Comparison of ENCODE assay signal across 21 cellular contexts in the genomic region with DNA sequence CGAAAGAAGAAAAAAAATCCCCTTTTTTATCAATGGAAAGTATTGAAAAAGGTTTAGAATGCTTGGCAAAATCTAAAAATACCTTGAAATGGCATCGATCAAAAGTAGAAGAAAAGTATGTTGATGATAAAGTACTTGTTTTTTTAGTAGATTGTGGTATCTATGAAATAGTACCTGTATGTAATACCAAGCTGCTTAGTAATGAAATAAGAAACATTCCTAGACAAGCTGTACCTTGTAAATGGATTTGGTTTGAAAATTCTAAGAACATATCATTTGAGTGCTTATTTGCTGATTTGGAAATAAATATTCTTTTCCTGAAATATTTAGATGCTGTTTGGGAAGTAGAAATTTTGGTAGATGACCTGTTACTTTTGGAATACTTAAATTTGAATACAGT. TPM values are rescaled to one million over a fixed set of nuclear protein-coding genes. Genes with fewer than 3 reads are reported as not detected.
DNase-seq lines count a peak whose midpoint lies in the region; ATAC-seq, FAIRE-seq and TF ChIP-seq lines count a peak whose summit lies in the region.
"Had no signal": no experiment of that assay in that cellular context is flagged by ENCODE, and none has a peak within 500 bp of the region (broad histone marks: within the 10 kb centered on the region; RNA-seq: fewer than 3 reads in every experiment).

No MANE protein-coding gene starts in this region.

- H3K4me1 ChIP-seq in keratinocyte (ENCODE audit: control insufficient read depth, extremely low read depth, insufficient read depth, low read length), result peaks cover 4% of the 10 kb centered on the region
- H3K4me1 ChIP-seq: A549; BLaER1 treated with 17β-estradiol and CSF1 and Interleukin-3, amounts not matched to agents 10 nM and 100 nM; Caco-2 had no signal

- H2AFZ ChIP-seq in keratinocyte (ENCODE audit: control insufficient read depth, low read length), result peak overlapping the region; percentile 50

- no peak for TF ChIP-seq CTCF in bronchial epithelial cell (IDR thresholded peaks at IDR 0.05; ENCODE audit: insufficient read depth, low read length, severe bottlenecking)
- TF ChIP-seq CTCF in keratinocyte (optimal IDR thresholded peaks at IDR 0.05 in 1 of 3, IDR thresholded peaks at IDR 0.05 in 1 of 3, conservative IDR thresholded peaks at IDR 0.05 in 1 of 3; ENCODE audit: extremely low read depth in 1 of 3, insufficient read depth in 2 of 3, low read length in 3 of 3), result no peak

- no peaks in the 10 kb centered on the region for H3K27me3 ChIP-seq in bronchial epithelial cell (ENCODE audit: control insufficient read depth, insufficient read depth, low read length)
- H3K27me3 ChIP-seq in keratinocyte (ENCODE audit: control insufficient read depth, extremely low read depth, insufficient read depth, low read length), result no peaks in the 10 kb centered on the region
- H3K27me3 ChIP-seq: BLaER1 treated with 17β-estradiol and CSF1 and Interleukin-3, amounts not matched to agents 10 nM and 100 nM had no signal

- DNase-seq in GM19239 (ENCODE audit: insufficient read length, low spot score), result no peak
- DNase-seq in bronchial epithelial cell (ENCODE audit: low read depth), result peak; percentile 30
- DNase-seq in keratinocyte (ENCODE audit: low read depth, low spot score), result no peak
- no peak for DNase-seq in MV-4-11 (lab: John Stamatoyannopoulos, UW)
- DNase-seq: AML-193; Caco-2; Calu3; CD4-positive, alpha-beta T cell; CD8-positive, alpha-beta T cell; DMS79 treated with DMSO at 0.1 percent for 48 hours; GF-D8 had no signal

- H3K27ac ChIP-seq in keratinocyte (ENCODE audit: control insufficient read depth, insufficient read depth, low read length), result no peak overlapping the region
- H3K27ac ChIP-seq: 22Rv1; A549; BLaER1 treated with 17β-estradiol and CSF1 and Interleukin-3, amounts not matched to agents 10 nM and 100 nM; C4-2B had no signal

- no peak overlapping the region for H3K4me3 ChIP-seq in bronchial epithelial cell (ENCODE audit: low read depth, low read length)
- H3K4me3 ChIP-seq in keratinocyte (ENCODE audit: control insufficient read depth in 2 of 3, extremely low read depth in 1 of 3, insufficient read depth in 2 of 3, low read depth in 1 of 3, low read length in 3 of 3), result no peak overlapping the region
- H3K4me3 ChIP-seq: A549; BLaER1 treated with 17β-estradiol and CSF1 and Interleukin-3, amounts not matched to agents 10 nM and 100 nM had no signal

- FAIRE-seq in GM19239 (lab: Jason Lieb, UNC) (peak; percentile 61), bronchial epithelial cell (lab: Jason Lieb, UNC) (no peak), keratinocyte (lab: Jason Lieb, UNC) (peak; percentile 36)
- FAIRE-seq: A549, D721Med, G401.6, GM12891 had no signal

- no peaks in the 10 kb centered on the region for H4K20me1 ChIP-seq in keratinocyte (ENCODE audit: control insufficient read depth, extremely low read depth, insufficient read depth, low read length)
- H4K20me1 ChIP-seq: BLaER1 treated with 17β-estradiol and CSF1 and Interleukin-3, amounts not matched to agents 10 nM and 100 nM had no signal

- H3K9me1 ChIP-seq in keratinocyte (ENCODE audit: control insufficient read depth, extremely low read depth, insufficient read depth, low read length), result no peaks in the 10 kb centered on the region

- peak overlapping the region; percentile 61 for H3K4me2 ChIP-seq in keratinocyte (ENCODE audit: control insufficient read depth, extremely low read depth, insufficient read depth, low read depth, low read length)
- H3K4me2 ChIP-seq: A549; BLaER1 treated with 17β-estradiol and CSF1 and Interleukin-3, amounts not matched to agents 10 nM and 100 nM had no signal

- H3K79me2 ChIP-seq in keratinocyte (ENCODE audit: control insufficient read depth, insufficient read depth, low read length), result no peaks in the 10 kb centered on the region

- H3K36me3 ChIP-seq in bronchial epithelial cell (ENCODE audit: control insufficient read depth, insufficient read depth, low read length) (no peaks in the 10 kb centered on the region), keratinocyte (ENCODE audit: control insufficient read depth in 2 of 2, extremely low read depth in 1 of 2, insufficient read depth in 2 of 2, low read length in 2 of 2) (no peaks in the 10 kb centered on the region)
- H3K36me3 ChIP-seq: BLaER1 treated with 17β-estradiol and CSF1 and Interleukin-3, amounts not matched to agents 10 nM and 100 nM had no signal

- no peak for ATAC-seq in GM19035 (IDR thresholded peaks at IDR 0.05; ENCODE audit: unreplicated experiment)
- ATAC-seq: A549; CD8-positive, alpha-beta T cell had no signal

- no peaks in the 10 kb centered on the region for H3K9me3 ChIP-seq in keratinocyte (ENCODE audit: control insufficient read depth, low read depth, low read length)
- H3K9me3 ChIP-seq: A549; BLaER1 treated with 17β-estradiol and CSF1 and Interleukin-3, amounts not matched to agents 10 nM and 100 nM; Caco-2 had no signal

- no peak overlapping the region for H3K9ac ChIP-seq in keratinocyte (ENCODE audit: control insufficient read depth, extremely low read depth, insufficient read depth, low read length)
- H3K9ac ChIP-seq: BLaER1 treated with 17β-estradiol and CSF1 and Interleukin-3, amounts not matched to agents 10 nM and 100 nM had no signal

- dilution Hi-C loops in keratinocyte (cut with MboI; ENCODE audit: extremely low pct_ligation_motif_present, low sequenced_read_pairs), result no loop called here

RNA-seq across cellular contexts. Expression of gene TDRD15, which starts 18.4 kb away (rescaled TPM):
- total RNA-seq in bronchial epithelial cell, result not detected in 2 replicates
- polyA plus RNA-seq in keratinocyte, result not detected in 3 replicates
- polyA plus RNA-seq in keratinocyte (2011; ENCODE audit: low read depth), result not detected
- not detected in 2 replicates for polyA plus RNA-seq in keratinocyte (2011; cell fraction: cytosol; rRNA removed)
- not detected in 2 replicates for polyA plus RNA-seq in keratinocyte (2011; cell fraction: nucleus; rRNA removed)
- polyA plus RNA-seq in keratinocyte (2012; ENCODE audit: low replicate concordance), result not detected in 2 replicates
- polyA minus RNA-seq in keratinocyte, result not detected in 3 replicates
- not detected for polyA minus RNA-seq in keratinocyte (2011; cell fraction: cytosol; rRNA and poly(A)+ RNA removed)
- polyA minus RNA-seq in keratinocyte (2011; cell fraction: nucleus; rRNA and poly(A)+ RNA removed), result not detected in 2 replicates
- total RNA-seq: A172; Caco-2; Calu3; CD4-positive, alpha-beta T cell; CD8-positive, alpha-beta T cell had no signal
- polyA plus RNA-seq: A549, BJ had no signal
